In the genomic region with DNA sequence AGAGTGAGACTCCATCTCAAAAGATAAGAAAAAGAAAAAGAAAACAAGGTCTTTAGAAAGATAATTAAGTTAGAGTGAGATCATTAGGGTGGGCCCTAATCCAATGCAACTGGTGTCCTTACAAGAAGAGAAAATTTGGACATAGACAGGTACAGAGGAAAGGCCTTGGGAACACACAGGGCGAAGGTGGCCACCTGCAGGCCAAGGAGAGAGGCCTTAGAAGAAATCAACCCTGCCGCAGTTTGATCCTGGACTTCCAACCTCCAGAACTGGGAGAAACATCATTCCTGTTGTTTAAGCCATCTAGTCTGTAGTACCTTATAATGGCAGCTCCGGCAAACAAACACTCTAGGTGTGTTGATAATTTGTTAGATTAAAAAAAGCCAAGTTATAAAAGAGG, we compare ENCODE assay signal across 22 cellular contexts.
DNase-seq lines count a peak whose midpoint lies in the region; ATAC-seq, FAIRE-seq and TF ChIP-seq lines count a peak whose summit lies in the region.
"Had no signal": no experiment of that assay in that cellular context is flagged by ENCODE, and none has a peak within 500 bp of the region (broad histone marks: within the 10 kb centered on the region; RNA-seq: fewer than 3 reads in every experiment).

No MANE protein-coding gene starts in this region.

- no peak overlapping the region for H2BK5ac ChIP-seq in H1 (ENCODE audit: low read depth, low read length)

- H3K23me2 ChIP-seq in H1 (ENCODE audit: low read depth, low read length) = no peaks in the 10 kb centered on the region

- peak; percentile 27; the same call in 1 of the 2 replicates for TF ChIP-seq CTCF in HepG2 (CRISPR knock-in tag; IDR thresholded peaks at IDR 0.05)
- no peak for TF ChIP-seq CTCF in right lobe of liver (IDR thresholded peaks at IDR 0.05)
- TF ChIP-seq CTCF in H1 (IDR thresholded peaks at IDR 0.05; ENCODE audit: control extremely low read depth in 1 of 3, insufficient read depth in 1 of 3, low read depth in 1 of 3, low read length in 3 of 3) = peak in 2 of 3 experiments; percentile 28 to 32; a peak in 2 of 4 replicates
- no peak for TF ChIP-seq CTCF in esophagus muscularis mucosa (IDR thresholded peaks at IDR 0.05)

- H3K4me2 ChIP-seq in HepG2 (ENCODE audit: low read depth, low read length) (no peak overlapping the region), H1 (ENCODE audit: insufficient read depth in 1 of 2, low read depth in 2 of 2, low read length in 2 of 2) (no peak overlapping the region)
- H3K4me2 ChIP-seq: BLaER1 treated with 17β-estradiol and CSF1 and Interleukin-3, amounts not matched to agents 10 nM and 100 nM; KMS-11 had no signal

- H3K9ac ChIP-seq in HepG2 (ENCODE audit: insufficient read depth, low read depth, low read length) = no peak overlapping the region
- H3K9ac ChIP-seq in H1 (replicated peaks in 1 of 4; ENCODE audit: extremely low read depth in 1 of 4, low read depth in 3 of 4, low read length in 3 of 4) = no peak overlapping the region
- H3K9ac ChIP-seq: BLaER1 treated with 17β-estradiol and CSF1 and Interleukin-3, amounts not matched to agents 10 nM and 100 nM; KMS-11 had no signal

- TF ChIP-seq POLR2A in HepG2 (IDR thresholded peaks at IDR 0.05; ENCODE audit: insufficient read depth in 1 of 2, low read depth in 2 of 2, low read length in 2 of 2) (no peak), right lobe of liver (IDR thresholded peaks at IDR 0.05) (no peak), H1 (IDR thresholded peaks at IDR 0.05; ENCODE audit: control extremely low read depth in 1 of 2, low read depth in 2 of 2, low read length in 2 of 2) (no peak), esophagus muscularis mucosa (IDR thresholded peaks at IDR 0.05; ENCODE audit: low read depth) (no peak)

- H3K79me1 ChIP-seq in H1 (ENCODE audit: low read depth, low read length) = no peaks in the 10 kb centered on the region

- whole genome bisulfite sequencing in HepG2 (ENCODE audit: low lambda C conversion rate) = 33% methylated on average over 3 of the region's 3 CpGs
- 86% methylated on average over 3 of the region's 3 CpGs for WGBS in right lobe of liver (ENCODE audit: insufficient coverage, low coverage, low lambda C conversion rate, missing lambda C conversion rate)
- WGBS in H1 (ENCODE audit: extremely low coverage in 1 of 2, insufficient coverage in 1 of 2, insufficient read length in 1 of 2, insufficient replicate concordance in 2 of 2, low coverage in 1 of 2, low lambda C conversion rate in 2 of 2, missing lambda C conversion rate in 1 of 2), 2 experiments = 91% methylated on average over 3 of the region's 3 CpGs; no CpG with 5 or more reads in 1 of the 2 experiments
- WGBS in esophagus muscularis mucosa = 87% methylated on average over 3 of the region's 3 CpGs

- no peak overlapping the region for H3K27ac ChIP-seq in HepG2 (ENCODE audit: extremely low read length, insufficient read depth, low read length)
- no peak overlapping the region for H3K27ac ChIP-seq in right lobe of liver
- H3K27ac ChIP-seq in H1 (ENCODE audit: low read depth, low read length) = no peak overlapping the region
- no peak overlapping the region for H3K27ac ChIP-seq in esophagus muscularis mucosa (replicated peaks in 1 of 4)
- H3K27ac ChIP-seq: BLaER1 treated with 17β-estradiol and CSF1 and Interleukin-3, amounts not matched to agents 10 nM and 100 nM; KMS-11 had no signal

- TF ChIP-seq EP300 in HepG2 (IDR thresholded peaks at IDR 0.05; ENCODE audit: low read depth in 2 of 2, low read length in 2 of 2) = no peak
- no peak for TF ChIP-seq EP300 in HepG2 (CRISPR knock-in tag; IDR thresholded peaks at IDR 0.05; ENCODE audit: borderline replicate concordance)
- no peak for TF ChIP-seq EP300 in H1 (IDR thresholded peaks at IDR 0.05; ENCODE audit: borderline replicate concordance in 1 of 2, low read depth in 2 of 2, low read length in 2 of 2)
- no peak for TF ChIP-seq EP300 in esophagus muscularis mucosa (IDR thresholded peaks at IDR 0.05)

- H3K4ac ChIP-seq in H1 (replicated peaks; ENCODE audit: insufficient read length, low read depth, low read length) = no peak overlapping the region

- TF ChIP-seq RAD21 in HepG2 (CRISPR knock-in tag; IDR thresholded peaks at IDR 0.05) (no peak), H1 (IDR thresholded peaks at IDR 0.05 in 1 of 2, conservative IDR thresholded peaks at IDR 0.05 in 1 of 2; ENCODE audit: low read depth in 2 of 2, low read length in 2 of 2) (peak; percentile 27 to 49; a peak in 3 of 4 replicates)

- in situ Hi-C loops in HepG2 (cut with HindIII; ENCODE audit: extremely low pct_ligation_motif_present, low pct_unique_long_range_greater_than_20kb) = no loop called here

- H2AFZ ChIP-seq in HepG2 (ENCODE audit: low read length) (no peak overlapping the region), H1 (ENCODE audit: low read length) (no peak overlapping the region)

- ATAC-seq in HepG2 (no peak), right lobe of liver (no peak), HG03520 (IDR thresholded peaks at IDR 0.05; ENCODE audit: unreplicated experiment) (no peak)
- ATAC-seq: SK-N-SH treated with all-trans-retinoic acid at 6 μM for 48 hours had no signal

- H4K91ac ChIP-seq in H1 (replicated peaks; ENCODE audit: insufficient read length, low read length) = no peak overlapping the region

- H2BK120ac ChIP-seq in H1 (replicated peaks; ENCODE audit: low read depth, low read length) = no peak overlapping the region

- no peak overlapping the region for H2BK12ac ChIP-seq in H1 (ENCODE audit: low read depth, low read length)

- no peak overlapping the region for H2BK20ac ChIP-seq in H1 (ENCODE audit: low read length)

- no peak overlapping the region for H3K4me3 ChIP-seq in HepG2 (replicated peaks in 1 of 3; ENCODE audit: insufficient read depth in 1 of 3, low read depth in 2 of 3, low read length in 3 of 3)
- no peak overlapping the region for H3K4me3 ChIP-seq in right lobe of liver
- no peak overlapping the region for H3K4me3 ChIP-seq in H1 (ENCODE audit: extremely low read depth in 1 of 4, insufficient read depth in 2 of 4, low read depth in 3 of 4, low read length in 4 of 4)
- no peak overlapping the region for H3K4me3 ChIP-seq in esophagus muscularis mucosa
- H3K4me3 ChIP-seq: BLaER1 treated with 17β-estradiol and CSF1 and Interleukin-3, amounts not matched to agents 10 nM and 100 nM had no signal

- H3K36me3 ChIP-seq in HepG2 (replicated peaks in 1 of 2; ENCODE audit: control insufficient read depth in 1 of 2, insufficient read depth in 2 of 2, low read length in 2 of 2) (no peaks in the 10 kb centered on the region), right lobe of liver (no peaks in the 10 kb centered on the region), H1 (ENCODE audit: control insufficient read depth in 2 of 4, insufficient read depth in 4 of 4, low read length in 3 of 4) (no peaks in the 10 kb centered on the region), esophagus muscularis mucosa (no peaks in the 10 kb centered on the region)
- H3K36me3 ChIP-seq: BLaER1 treated with 17β-estradiol and CSF1 and Interleukin-3, amounts not matched to agents 10 nM and 100 nM had no signal

- POLR2A ChIA-PET in HepG2 (lab: Yijun Ruan, JAX) (no interaction called here), H1 (lab: Charles Lee; ENCODE audit: partially characterized antibody) (no interaction called here)

- intact Hi-C loops in HepG2 (cut with micrococcal nuclease; ENCODE audit: unreplicated experiment) = no loop called here
- intact Hi-C loops in right lobe of liver (cut with DNase I) = no loop called here
- intact Hi-C loops in esophagus muscularis mucosa (cut with DNase I) = no loop called here

- H2AK5ac ChIP-seq in H1 (ENCODE audit: low read depth, low read length) = no peak overlapping the region

- H3K4me1 ChIP-seq in HepG2 (ENCODE audit: insufficient read depth, low read length) (no peaks in the 10 kb centered on the region), right lobe of liver (no peaks in the 10 kb centered on the region), H1 (replicated peaks in 1 of 4; ENCODE audit: control insufficient read depth in 3 of 4, insufficient read depth in 4 of 4, low read length in 3 of 4) (no peaks in the 10 kb centered on the region), esophagus muscularis mucosa (no peaks in the 10 kb centered on the region)
- H3K4me1 ChIP-seq: BLaER1 treated with 17β-estradiol and CSF1 and Interleukin-3, amounts not matched to agents 10 nM and 100 nM had no signal

- H4K5ac ChIP-seq in H1 (ENCODE audit: insufficient read length, low read depth, low read length) = no peak overlapping the region

- H3K56ac ChIP-seq in H1 (replicated peaks; ENCODE audit: insufficient read length, low read depth, low read length) = no peak overlapping the region

- no peak overlapping the region for H3K18ac ChIP-seq in H1 (ENCODE audit: extremely low read depth, low read length)

- no TSS peak for BruUV-seq in HepG2 (replicated peaks; lab: Mats Ljungman, UMichigan)

- H4K8ac ChIP-seq in H1 (ENCODE audit: extremely low read depth, insufficient read depth, low read length) = no peak overlapping the region

- H3K23ac ChIP-seq in H1 (ENCODE audit: insufficient read length) = no peak overlapping the region

- H4K20me1 ChIP-seq in HepG2 (ENCODE audit: insufficient read depth, low read length) (no peaks in the 10 kb centered on the region), H1 (replicated peaks in 1 of 2; ENCODE audit: control insufficient read depth in 1 of 2, insufficient read depth in 2 of 2, low read length in 2 of 2) (no peaks in the 10 kb centered on the region)
- H4K20me1 ChIP-seq: BLaER1 treated with 17β-estradiol and CSF1 and Interleukin-3, amounts not matched to agents 10 nM and 100 nM had no signal

- H3K79me2 ChIP-seq in HepG2 (ENCODE audit: insufficient read depth, low read length) (no peaks in the 10 kb centered on the region), H1 (ENCODE audit: control insufficient read depth in 1 of 2, insufficient read depth in 2 of 2, low read length in 2 of 2) (no peaks in the 10 kb centered on the region)

- FAIRE-seq in HepG2 (lab: Jason Lieb, UNC) (no peak), H1 (lab: Jason Lieb, UNC) (no peak)
- FAIRE-seq: D721Med had no signal

- H3K14ac ChIP-seq in H1 (ENCODE audit: insufficient read length) = no peak overlapping the region

- H3K27me3 ChIP-seq in HepG2 (ENCODE audit: control insufficient read depth in 1 of 2, insufficient read depth in 2 of 2, low read length in 2 of 2) (no peaks in the 10 kb centered on the region; a peak in 1 of 5 replicates), right lobe of liver (no peaks in the 10 kb centered on the region), H1 (replicated peaks in 1 of 4; ENCODE audit: control insufficient read depth in 3 of 4, extremely low read depth in 1 of 4, insufficient read depth in 3 of 4, low read length in 3 of 4) (no peaks in the 10 kb centered on the region), esophagus muscularis mucosa (peaks cover 0 to 4% (median 0%) of the 10 kb centered on the region in 4 donors)
- H3K27me3 ChIP-seq: BLaER1 treated with 17β-estradiol and CSF1 and Interleukin-3, amounts not matched to agents 10 nM and 100 nM had no signal

- CTCF ChIA-PET in HepG2 (lab: Yijun Ruan, JAX; ENCODE audit: low intra/inter-chr PET ratio, low total read pairs) (no interaction called here), H1 (lab: Charles Lee; ENCODE audit: partially characterized antibody) (interaction anchor here (0.6 kb wide), 1 partner anchor 163 kb away, joined by 4 read pairs; no protein-coding TSS in a partner anchor)

- DNase-seq in HepG2 (ENCODE audit: low spot score) (no peak), right lobe of liver (no peak), HT-29 (ENCODE audit: low spot score) (peak; percentile 32), H1 (ENCODE audit: low read depth in 1 of 2, low spot score in 2 of 2) (no peak), esophagus muscularis mucosa (ENCODE audit: extremely low spot score) (no peak), NCI-H1092 treated with DMSO at 0.1 percent for 48 hours (lab: John Stamatoyannopoulos, UW) (no peak)
- DNase-seq: CD8-positive, alpha-beta memory T cell; DMS79 treated with DMSO at 0.1 percent for 48 hours; NCI-H1436; NCI-H1930; NCI-H2171 treated with DMSO at 0.1 percent for 48 hours; NCI-H446 treated with DMSO at 0.1 percent for 48 hours; NCI-H69; OCI-M1; RPMI8226; SIG-M5; T-helper 1 cell had no signal

- no peaks in the 10 kb centered on the region for H3K9me3 ChIP-seq in HepG2 (ENCODE audit: low read length)
- H3K9me3 ChIP-seq in right lobe of liver = no peaks in the 10 kb centered on the region
- no peaks in the 10 kb centered on the region; a peak in 1 of 4 replicates for H3K9me3 ChIP-seq in H1 (ENCODE audit: insufficient read depth in 2 of 2, low read depth in 1 of 2, low read length in 1 of 2)
- H3K9me3 ChIP-seq in esophagus muscularis mucosa = no peaks in the 10 kb centered on the region

- no peak overlapping the region for H2BK15ac ChIP-seq in H1 (ENCODE audit: low read length)

Comparison
In these comparisons a context has a peak if more than half of its experiments do, and no peak if none do; other contexts are left out.
1. CTCF ChIP-seq: peak in HepG2 (single experiment) and H1 (2 of 3); none in right lobe of liver (0 of 4) and esophagus muscularis mucosa (0 of 3).